ENCODE assay signal across 8 cellular contexts in the genomic region with DNA sequence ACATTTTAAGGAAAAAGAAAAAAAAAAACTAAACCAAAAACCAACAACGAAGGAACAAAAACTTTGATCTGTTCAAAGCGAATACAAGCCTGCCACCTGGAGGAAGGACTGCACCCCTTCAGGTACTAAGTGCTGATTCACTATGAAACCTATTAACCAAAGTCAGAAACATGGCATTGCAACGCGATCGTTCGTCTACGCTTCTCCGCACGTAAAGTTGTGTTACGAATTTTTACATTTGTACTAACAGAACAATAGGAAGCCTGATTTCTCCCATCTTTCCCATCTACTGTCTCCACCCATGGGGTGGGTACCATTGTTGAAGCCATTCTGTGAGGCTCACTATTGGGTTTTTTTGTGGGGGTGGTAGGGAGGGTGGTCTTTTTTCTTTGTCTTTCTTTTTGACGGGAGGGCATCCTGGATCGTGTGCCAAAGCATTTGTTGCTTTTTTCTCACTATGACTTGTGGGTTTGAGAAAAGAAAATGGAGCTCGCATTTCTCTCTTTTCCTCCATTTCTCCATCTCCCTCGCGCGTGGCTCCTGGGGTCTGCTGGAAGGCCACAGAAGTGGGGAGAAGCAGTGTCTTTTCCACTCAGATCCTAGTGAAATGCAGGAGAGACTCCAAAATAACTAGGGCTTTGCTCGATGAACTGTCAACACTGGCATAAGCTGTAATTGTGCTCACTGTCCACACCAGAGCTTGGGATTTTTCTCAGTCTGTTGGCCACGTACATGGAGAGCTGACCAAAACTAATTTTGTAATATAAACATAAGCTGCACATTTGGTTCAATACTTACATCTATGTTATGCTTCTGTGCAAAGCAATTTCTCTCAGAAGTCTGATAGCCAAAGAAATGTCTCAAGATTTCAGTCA.
DNase-seq lines count a peak whose midpoint lies in the region; FAIRE-seq and TF ChIP-seq lines count a peak whose summit lies in the region.

No MANE protein-coding gene starts in this region.

- H3K4me3 ChIP-seq in AG04450 (ENCODE audit: low read depth, low read length) = no peak overlapping the region
- 0 out of 2 replicates have a peak overlapping the region, but pooled peaks have one; percentile 28 for H3K4me3 ChIP-seq in GM08714 (ENCODE audit: low read length)
- no peak overlapping the region for H3K4me3 ChIP-seq in HFF-Myc (replicated peaks; ENCODE audit: low read depth, low read length)
- H3K4me3 ChIP-seq in endothelial cell of umbilical vein (replicated peaks in 1 of 3; ENCODE audit: insufficient read depth in 1 of 3, low read depth in 1 of 3, low read length in 3 of 3) = no peak overlapping the region

- dilution Hi-C loops in endothelial cell of umbilical vein (cut with MboI; ENCODE audit: extremely low pct_ligation_motif_present, low sequenced_read_pairs) = no loop called here

- H4K20me1 ChIP-seq in endothelial cell of umbilical vein (replicated peaks; ENCODE audit: control insufficient read depth, extremely low read depth, insufficient read depth, low read length) = no peaks in the 10 kb centered on the region

- BruUV-seq in endothelial cell of umbilical vein (replicated peaks; lab: Mats Ljungman, UMichigan) = no TSS peak

- peak; percentile 36 for DNase-seq in AG04450 (ENCODE audit: low read depth, low spot score)
- peak; percentile 17 for DNase-seq in HFF-Myc (ENCODE audit: extremely low read depth, low read depth)
- peak; percentile 13 for DNase-seq in MV-4-11 (lab: John Stamatoyannopoulos, UW)
- peak; percentile 16 for DNase-seq in UCSD-AML1 (lab: John Stamatoyannopoulos, UW; ENCODE audit: unreplicated experiment)
- DNase-seq in endothelial cell of umbilical vein (ENCODE audit: low read depth, low spot score) = peak; percentile 26
- peak; percentile 73 for DNase-seq in myocyte (ENCODE audit: low read depth)
- DNase-seq in ureter (ENCODE audit: low spot score) = peak; percentile 61

- no peak overlapping the region for H3K9ac ChIP-seq in endothelial cell of umbilical vein (replicated peaks; ENCODE audit: extremely low read depth, insufficient read depth, low read length)

- CTCF ChIA-PET in AG04450 (lab: Charles Lee) (interaction anchor here (0.6 to 1.7 kb wide), 9 partner anchors 9 to 716 kb away, joined by 3 to 8 read pairs (median 4); no protein-coding TSS in a partner anchor), endothelial cell of umbilical vein (lab: Charles Lee) (interaction anchor here (0.5 to 3.8 kb wide), 6 partner anchors 11 to 1978 kb away, joined by 3 to 35 read pairs (median 4); no protein-coding TSS in a partner anchor)

- TF ChIP-seq POLR2A in endothelial cell of umbilical vein (IDR thresholded peaks at IDR 0.05; ENCODE audit: low read depth, low read length) = no peak

- POLR2A ChIA-PET in AG04450 (lab: Yijun Ruan, JAX) (no interaction called here), endothelial cell of umbilical vein (lab: Charles Lee) (no interaction called here)

- peak; percentile 81 for FAIRE-seq in endothelial cell of umbilical vein (lab: Jason Lieb, UNC)

- H3K9me1 ChIP-seq in endothelial cell of umbilical vein (replicated peaks; ENCODE audit: control insufficient read depth, extremely low read depth, insufficient read depth, low read length) = no peaks in the 10 kb centered on the region

- peak overlapping the region; percentile 7 for H3K4me2 ChIP-seq in endothelial cell of umbilical vein (ENCODE audit: insufficient read depth, low read length)

- H3K27me3 ChIP-seq in AG04450 (ENCODE audit: control insufficient read depth, insufficient read depth, low read length) (peaks cover 6% of the 10 kb centered on the region), endothelial cell of umbilical vein (ENCODE audit: control insufficient read depth in 2 of 2, insufficient read depth in 2 of 2, low read length in 2 of 2) (peaks cover 3 to 12% of the 10 kb centered on the region in 2 experiments)

- H3K27ac ChIP-seq in AG04450 (ENCODE audit: low read depth, low read length) (no peak overlapping the region), endothelial cell of umbilical vein (ENCODE audit: insufficient read depth, low read depth, low read length) (no peak overlapping the region)

- peak; percentile 77 for TF ChIP-seq CTCF in AG04450 (IDR thresholded peaks at IDR 0.05; ENCODE audit: low read depth, low read length)
- TF ChIP-seq CTCF in HFF-Myc (IDR thresholded peaks at IDR 0.05; ENCODE audit: low read depth, low read length, missing control alignments) = peak; percentile 63
- TF ChIP-seq CTCF in endothelial cell of umbilical vein (IDR thresholded peaks at IDR 0.05; ENCODE audit: extremely low read depth in 1 of 2, insufficient read depth in 1 of 2, low read depth in 1 of 2, low read length in 2 of 2) = peak; percentile 43 to 61

- H3K79me2 ChIP-seq in endothelial cell of umbilical vein (ENCODE audit: control insufficient read depth, insufficient read depth, low read length) = no peaks in the 10 kb centered on the region

- intact Hi-C loops in endothelial cell of umbilical vein (cut with micrococcal nuclease) = loop anchor here (1.0 kb wide), 2 partner anchors 533 to 668 kb away; no protein-coding TSS in a partner anchor

- no peak overlapping the region for H2AFZ ChIP-seq in endothelial cell of umbilical vein (ENCODE audit: low read depth, low read length)

- no peaks in the 10 kb centered on the region for H3K9me3 ChIP-seq in AG04450 (ENCODE audit: control insufficient read depth, insufficient read depth, low read length)
- no peaks in the 10 kb centered on the region for H3K9me3 ChIP-seq in endothelial cell of umbilical vein (replicated peaks; ENCODE audit: control insufficient read depth, insufficient read depth, low read length)

- H3K4me1 ChIP-seq in endothelial cell of umbilical vein (ENCODE audit: control insufficient read depth, extremely low read depth, insufficient read depth, low read length) = no peaks in the 10 kb centered on the region

- H3K36me3 ChIP-seq in endothelial cell of umbilical vein (ENCODE audit: control insufficient read depth in 2 of 2, extremely low read depth in 1 of 2, insufficient read depth in 2 of 2, low read length in 2 of 2) = no peaks in the 10 kb centered on the region

TF ChIP-seq in endothelial cell of umbilical vein, 7 proteins besides CTCF, POLR2A, EP300 and RAD21:
- TF ChIP-seq POLR2AphosphoS5 (IDR thresholded peaks at IDR 0.05; ENCODE audit: insufficient read depth, low read depth, low read length) (no peak), GATA2 (IDR thresholded peaks at IDR 0.05; ENCODE audit: insufficient read depth, insufficient read length, low read depth, low read length) (no peak)

Comparison
In these comparisons a context has a peak if more than half of its experiments do, and no peak if none do; other contexts are left out.
1. DNase-seq: peak in every context shown above with its lines; median percentile 73 in myocyte; 61 in ureter; 36 in AG04450; 26 in endothelial cell of umbilical vein; 17 in HFF-Myc; 16 in UCSD-AML1; 13 in MV-4-11.